8 cellular contexts compared by ENCODE assay signal in the genomic region with DNA sequence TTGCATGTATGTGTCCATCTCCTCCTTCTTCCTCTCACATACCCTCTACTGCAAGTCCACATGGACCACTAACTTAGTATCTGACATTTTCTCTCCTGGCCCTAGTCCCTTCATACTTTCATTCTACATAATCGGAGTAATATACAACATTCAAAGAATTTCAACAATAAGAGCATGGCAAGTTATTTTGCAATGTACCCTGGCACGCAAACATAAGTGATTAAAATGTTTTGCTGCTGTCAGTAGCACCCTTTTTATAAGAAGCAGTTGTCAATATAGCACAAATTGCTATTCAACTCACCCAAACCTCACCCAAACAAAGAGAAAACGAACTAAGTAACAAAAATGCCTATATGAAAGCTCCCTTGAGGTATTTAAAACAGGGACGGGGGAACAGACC. TPM values are rescaled to one million over a fixed set of nuclear protein-coding genes. Genes with fewer than 3 reads are reported as not detected.
A peak's percentile ranks its signal among the peaks of the same experiment; 100 is the strongest.
DNase-seq lines count a peak whose midpoint lies in the region; ATAC-seq and TF ChIP-seq lines count a peak whose summit lies in the region.

No MANE protein-coding gene starts in this region.

- no peak overlapping the region for H2BK5ac ChIP-seq in H9 (ENCODE audit: insufficient read length, low read length)

- H2AK5ac ChIP-seq in H9 (ENCODE audit: insufficient read length, low read length) = no peak overlapping the region

- H3K27ac ChIP-seq in H9 (ENCODE audit: insufficient read length, low read depth, low read length) = no peak overlapping the region
- H3K27ac ChIP-seq in right cardiac atrium (ENCODE audit: low read length) = no peak overlapping the region

- H3K9me3 Mint-ChIP-seq in H9 = no peaks in the 10 kb centered on the region
- no peaks in the 10 kb centered on the region for H3K9me3 Mint-ChIP-seq in activated B cell treated with CpG ODN at 0.5 μM for 24 hours

- H3K4me2 ChIP-seq in H9 (ENCODE audit: insufficient read depth, insufficient read length, low read length) (peak overlapping the region; percentile 98), skeletal muscle satellite cell (ENCODE audit: low read length) (peak overlapping the region; percentile 87)

- H3K4me1 Mint-ChIP-seq in H9 (peaks cover 39 to 40% of the 10 kb centered on the region in 2 experiments), activated B cell treated with CpG ODN at 0.5 μM for 24 hours (peaks cover 67% of the 10 kb centered on the region)

- POLR2A ChIA-PET in activated B cell treated with CpG ODN at 0.5 μM for 24 hours (lab: Charles Lee) = interaction anchor here (1.6 to 1.7 kb wide), 2 partner anchors 15 to 121 kb away, joined by 5 to 15 read pairs; a partner anchor contains a TSS

- H4K20me1 ChIP-seq in H9 (ENCODE audit: control insufficient read depth, insufficient read depth, insufficient read length) = peaks cover 2% of the 10 kb centered on the region

- H2BK120ac ChIP-seq in H9 (ENCODE audit: low read depth, low read length, poor library complexity, severe bottlenecking) = no peak overlapping the region

- H3K9me3 ChIP-seq in H9 (ENCODE audit: control insufficient read depth, low read depth, low read length) (no peaks in the 10 kb centered on the region), right cardiac atrium (ENCODE audit: control insufficient read depth, low read length) (no peaks in the 10 kb centered on the region), skeletal muscle satellite cell (replicated peaks; ENCODE audit: low read length) (no peaks in the 10 kb centered on the region)

- peak overlapping the region; percentile 90 for H3K4me3 ChIP-seq in right cardiac atrium (ENCODE audit: low read length)
- peak overlapping the region; percentile 76 for H3K4me3 ChIP-seq in skeletal muscle satellite cell (ENCODE audit: low read length)

- no peak overlapping the region for H3K18ac ChIP-seq in H9 (ENCODE audit: insufficient read length, low read depth, low read length)

- H3K23ac ChIP-seq in H9 (ENCODE audit: insufficient read length, low read depth, low read length) = no peak overlapping the region

- H3K4me1 ChIP-seq in H9 (ENCODE audit: insufficient read depth, low read length) (no peaks in the 10 kb centered on the region; the same call in 1 of the 2 replicates), right cardiac atrium (ENCODE audit: control insufficient read depth, insufficient read depth, low read length) (peaks cover 3% of the 10 kb centered on the region), skeletal muscle satellite cell (ENCODE audit: control insufficient read depth, insufficient read depth, low read length) (peaks cover 24% of the 10 kb centered on the region)

- H2AFZ ChIP-seq in H9 (ENCODE audit: low read length) = no peak overlapping the region

- H4K8ac ChIP-seq in H9 (replicated peaks; ENCODE audit: insufficient read length, low read depth, low read length) = no peak overlapping the region

- H3K56ac ChIP-seq in H9 (ENCODE audit: insufficient read length, low read depth, low read length) = no peak overlapping the region

- H3K27me3 Mint-ChIP-seq in H9 (ENCODE audit: low read depth) = no peaks in the 10 kb centered on the region
- no peaks in the 10 kb centered on the region for H3K27me3 Mint-ChIP-seq in activated B cell treated with CpG ODN at 0.5 μM for 24 hours

- no peak overlapping the region; a peak in 1 of 7 replicates for H3K27ac Mint-ChIP-seq in H9
- H3K27ac Mint-ChIP-seq in activated B cell treated with CpG ODN at 0.5 μM for 24 hours = peak overlapping the region; percentile 97

- no peak for TF ChIP-seq CTCF in H9 (conservative IDR thresholded peaks at IDR 0.05)
- TF ChIP-seq CTCF in activated B cell treated with CpG ODN at 0.5 μM for 24 hours (IDR thresholded peaks at IDR 0.05) = no peak

- H2BK20ac ChIP-seq in H9 (ENCODE audit: low read depth, low read length, poor library complexity, severe bottlenecking) = no peak overlapping the region

- H3K4me3 Mint-ChIP-seq in H9 = peak overlapping the region; percentile 91 to 93
- H3K4me3 Mint-ChIP-seq in activated B cell treated with CpG ODN at 0.5 μM for 24 hours = peak overlapping the region; percentile 93

- H3K79me1 ChIP-seq in H9 (ENCODE audit: insufficient read depth, low read depth, low read length, poor library complexity, severe bottlenecking) = peaks cover 4% of the 10 kb centered on the region

- intact Hi-C loops in activated B cell treated with CpG ODN at 0.5 μM for 24 hours (cut with micrococcal nuclease) (loop anchor here (1.0 to 10.0 kb wide), 5 partner anchors 9 to 1718 kb away; a partner anchor contains a TSS), right cardiac atrium (cut with DNase I) (loop anchor here in 2 of 4 donors (5.0 to 10.0 kb wide), 2 partner anchors 119 to 122 kb away; a partner anchor contains a TSS)

- H3K27me3 ChIP-seq in H9 (ENCODE audit: insufficient read depth, low read length) (no peaks in the 10 kb centered on the region), right cardiac atrium (ENCODE audit: control insufficient read depth, insufficient read depth) (no peaks in the 10 kb centered on the region), skeletal muscle satellite cell (ENCODE audit: control insufficient read depth, insufficient read depth, low read length) (no peaks in the 10 kb centered on the region)

- H3K79me2 ChIP-seq in H9 (ENCODE audit: insufficient read depth, low read length) = peaks cover 25% of the 10 kb centered on the region; the same call in 1 of the 2 replicates

- DNase-seq in H9 (no peak), activated B cell treated with CpG ODN at 0.5 μM for 24 hours (no peak), right cardiac atrium (no peak), COR-L47 (lab: John Stamatoyannopoulos, UW) (no peak), middle frontal gyrus (ENCODE audit: extremely low spot score, low spot score) (no peak), SK-N-DZ (ENCODE audit: low spot score) (no peak)

- no peaks in the 10 kb centered on the region for H3K36me3 ChIP-seq in skeletal muscle satellite cell (ENCODE audit: insufficient read depth, low read length)

- ATAC-seq in activated B cell treated with CpG ODN at 0.5 μM for 24 hours (ENCODE audit: low read depth) (no peak), right cardiac atrium (no peak), HG03045 (IDR thresholded peaks at IDR 0.05; ENCODE audit: unreplicated experiment) (no peak)

- H3K9ac ChIP-seq in H9 (ENCODE audit: extremely low read depth, insufficient read length, low read length) (peak overlapping the region; percentile 33), skeletal muscle satellite cell (ENCODE audit: low read depth, low read length) (peak overlapping the region; percentile 95)

- CTCF ChIA-PET in activated B cell treated with CpG ODN at 0.5 μM for 24 hours (lab: Charles Lee) = no interaction called here

- H3T11ph ChIP-seq in H9 (ENCODE audit: low read length) = no peak overlapping the region

- no CpG with 5 or more reads among the region's 4 CpGs for WGBS in H9 (ENCODE audit: extremely low coverage, insufficient read length, low lambda C conversion rate)
- WGBS in right cardiac atrium = 2% methylated on average over 4 of the region's 4 CpGs

- no peak overlapping the region for H2BK12ac ChIP-seq in H9 (ENCODE audit: insufficient read length, low read depth, low read length)

- H3K36me3 Mint-ChIP-seq in H9 (ENCODE audit: insufficient read depth in 1 of 3, low read depth in 3 of 3) (peaks cover 0 to 4% (median 0%) of the 10 kb centered on the region in 3 experiments; a peak in 1 of 7 replicates), activated B cell treated with CpG ODN at 0.5 μM for 24 hours (ENCODE audit: low read depth) (peaks cover 12% of the 10 kb centered on the region)

- no peak overlapping the region for H2BK15ac ChIP-seq in H9 (ENCODE audit: low read depth, low read length)

- H4K5ac ChIP-seq in H9 (ENCODE audit: insufficient read length, low read depth, low read length) = no peak overlapping the region

- H3K14ac ChIP-seq in H9 (ENCODE audit: insufficient read depth, low read length) = no peak overlapping the region

- peaks cover 17% of the 10 kb centered on the region for H3K23me2 ChIP-seq in H9 (ENCODE audit: insufficient read length, low read depth, low read length, poor library complexity, severe bottlenecking)

- no peak overlapping the region for H3K4ac ChIP-seq in H9 (ENCODE audit: low read depth, low read length)

- no peak overlapping the region for H4K91ac ChIP-seq in H9 (ENCODE audit: insufficient read length, low read depth, low read length)

RNA-seq across cellular contexts. Expression of a gene that starts 1.8 kb away (rescaled TPM):
- total RNA-seq in H9 (2021) (170 and 181 TPM in 2 replicates), activated B cell treated with CpG ODN at 0.5 μM for 24 hours (117 and 125 TPM in 2 replicates), right cardiac atrium (100 to 1,000 TPM in 2 of 4 donors, 10 to 100 TPM in 2; 99.0 to 112 (median 105) TPM)
- polyA plus RNA-seq in right cardiac atrium = 63.6 TPM
- total RNA-seq in skeletal muscle satellite cell (2012; rRNA removed) = 40.4 and 56.0 TPM in 2 replicates
- polyA plus RNA-seq in SK-N-DZ (2014; cell fraction: cytosol; rRNA removed) = 212 and 233 TPM in 2 replicates
- polyA plus RNA-seq in SK-N-DZ (2014; cell fraction: nucleus; rRNA removed) = 182 and 194 TPM in 2 replicates
